20 cellular contexts compared by ENCODE assay signal in genomic region chr6:130516604-130517003, GRCh38.
DNase-seq lines count a peak whose midpoint lies in the region; ATAC-seq and TF ChIP-seq lines count a peak whose summit lies in the region.
"Had no signal": no experiment of that assay in that cellular context is flagged by ENCODE, and none has a peak within 500 bp of the region (broad histone marks: within the 10 kb centered on the region; RNA-seq: fewer than 3 reads in every experiment).

No MANE protein-coding gene starts in this region.

- POLR2A ChIA-PET in MCF 10A (lab: Yijun Ruan, JAX), result interaction anchor here (0.8 kb wide), 1 partner anchor 234 kb away, joined by 3 read pairs; no protein-coding TSS in a partner anchor
- POLR2A ChIA-PET in activated B cell treated with CpG ODN at 0.5 μM for 24 hours (lab: Charles Lee), result no interaction called here

- no peak overlapping the region for H3K27ac Mint-ChIP-seq in MCF 10A (ENCODE audit: low read depth, unreplicated experiment)
- peak overlapping the region; percentile 15 for H3K27ac Mint-ChIP-seq in activated B cell treated with CpG ODN at 0.5 μM for 24 hours
- H3K27ac Mint-ChIP-seq in central memory CD8-positive, alpha-beta T cell (ENCODE audit: low read depth), result peak overlapping the region; percentile 58
- H3K27ac Mint-ChIP-seq: H9, WTC11 had no signal

- CTCF ChIA-PET in MCF 10A (lab: Yijun Ruan, JAX), result no interaction called here
- CTCF ChIA-PET in activated B cell treated with CpG ODN at 0.5 μM for 24 hours (lab: Charles Lee), result no interaction called here

- BruUV-seq in MCF 10A (replicated peaks; lab: Mats Ljungman, UMichigan), result no TSS peak

- TF ChIP-seq CTCF in breast epithelium (IDR thresholded peaks at IDR 0.05) (no peak), MCF 10A (IDR thresholded peaks at IDR 0.05; ENCODE audit: unreplicated experiment) (no peak), activated B cell treated with CpG ODN at 0.5 μM for 24 hours (IDR thresholded peaks at IDR 0.05) (no peak)

- ATAC-seq in activated B cell treated with CpG ODN at 0.5 μM for 24 hours (ENCODE audit: low read depth), result no peak
- no peak for ATAC-seq in central memory CD8-positive, alpha-beta T cell (replicated peaks; ENCODE audit: extremely low read depth, poor library complexity, severe bottlenecking)
- ATAC-seq in HG03442 (IDR thresholded peaks at IDR 0.05; ENCODE audit: unreplicated experiment), result no peak
- ATAC-seq: upper lobe of right lung, WTC11 had no signal

- no peaks in the 10 kb centered on the region for H3K36me3 ChIP-seq in breast epithelium
- H3K36me3 ChIP-seq: adrenal gland, esophagus squamous epithelium, left ventricle myocardium inferior, right atrium auricular region, upper lobe of right lung had no signal

- H3K4me1 Mint-ChIP-seq in MCF 10A (ENCODE audit: insufficient read depth, unreplicated experiment), result peaks cover 11% of the 10 kb centered on the region
- H3K4me1 Mint-ChIP-seq in activated B cell treated with CpG ODN at 0.5 μM for 24 hours, result peaks cover 38% of the 10 kb centered on the region
- peaks cover 64% of the 10 kb centered on the region for H3K4me1 Mint-ChIP-seq in central memory CD8-positive, alpha-beta T cell
- H3K4me1 Mint-ChIP-seq: H9, WTC11 had no signal

- peak overlapping the region; percentile 66 to 68 for H3K27ac ChIP-seq in breast epithelium
- H3K27ac ChIP-seq: adrenal gland, left ventricle myocardium inferior, right atrium auricular region, upper lobe of right lung had no signal

- no peaks in the 10 kb centered on the region for H3K27me3 ChIP-seq in breast epithelium
- H3K27me3 ChIP-seq: adrenal gland, esophagus squamous epithelium, right atrium auricular region, upper lobe of right lung had no signal

- intact Hi-C loops in breast epithelium (cut with DNase I; ENCODE audit: low total_unique reads), result no loop called here
- intact Hi-C loops in MCF 10A (cut with micrococcal nuclease), result no loop called here
- intact Hi-C loops in activated B cell treated with CpG ODN at 0.5 μM for 24 hours (cut with micrococcal nuclease), result no loop called here

- no peak for DNase-seq in breast epithelium (ENCODE audit: low spot score in 2 of 2)
- no peak for DNase-seq in MCF 10A (ENCODE audit: unreplicated experiment)
- no peak for DNase-seq in activated B cell treated with CpG ODN at 0.5 μM for 24 hours
- DNase-seq in central memory CD8-positive, alpha-beta T cell (ENCODE audit: low spot score in 2 of 2), result no peak
- DNase-seq in T-helper 9 cell, result no peak
- no peak for DNase-seq in stimulated activated CD4-positive, alpha-beta T cell treated with anti-CD3 and anti-CD28 coated beads, Interleukin-2, amount 100 ng/mL, for 24 hours
- no peak for DNase-seq in iPS-NIHi7 (ENCODE audit: extremely low spot score)
- DNase-seq: activated CD8-positive, alpha-beta memory T cell treated with anti-CD3 and anti-CD28 coated beads, Interleukin-2, amount 50 U/mL, for 4 hours; adrenal gland; effector CD4-positive, alpha-beta T cell; EL; esophagus squamous epithelium; H9; left ventricle myocardium inferior; NCI-H187; SHP77; upper lobe of right lung had no signal

- no peaks in the 10 kb centered on the region for H3K9me3 Mint-ChIP-seq in MCF 10A (ENCODE audit: unreplicated experiment)
- H3K9me3 Mint-ChIP-seq in activated B cell treated with CpG ODN at 0.5 μM for 24 hours, result peaks cover 9% of the 10 kb centered on the region
- peaks cover 19% of the 10 kb centered on the region for H3K9me3 Mint-ChIP-seq in central memory CD8-positive, alpha-beta T cell
- H3K9me3 Mint-ChIP-seq: H9, WTC11 had no signal

- no peaks in the 10 kb centered on the region for H3K9me3 ChIP-seq in breast epithelium
- H3K9me3 ChIP-seq: adrenal gland, esophagus squamous epithelium, left ventricle myocardium inferior, right atrium auricular region, upper lobe of right lung had no signal

- no peak for TF ChIP-seq POLR2A in breast epithelium (IDR thresholded peaks at IDR 0.05)

- no peak overlapping the region for H3K4me3 ChIP-seq in breast epithelium
- H3K4me3 ChIP-seq: adrenal gland, esophagus squamous epithelium, left ventricle myocardium inferior, right atrium auricular region, upper lobe of right lung had no signal

- H3K4me3 Mint-ChIP-seq in MCF 10A (ENCODE audit: unreplicated experiment) (no peak overlapping the region), activated B cell treated with CpG ODN at 0.5 μM for 24 hours (no peak overlapping the region)
- no peak overlapping the region for H3K4me3 Mint-ChIP-seq in central memory CD8-positive, alpha-beta T cell
- H3K4me3 Mint-ChIP-seq: H9, WTC11 had no signal

- H3K36me3 Mint-ChIP-seq in MCF 10A (ENCODE audit: insufficient read depth, unreplicated experiment), result no peaks in the 10 kb centered on the region
- H3K36me3 Mint-ChIP-seq in activated B cell treated with CpG ODN at 0.5 μM for 24 hours (ENCODE audit: low read depth), result peaks cover 3% of the 10 kb centered on the region
- H3K36me3 Mint-ChIP-seq in central memory CD8-positive, alpha-beta T cell (ENCODE audit: insufficient read depth), result peaks cover 5% of the 10 kb centered on the region
- H3K36me3 Mint-ChIP-seq: WTC11 had no signal

- H3K4me1 ChIP-seq in breast epithelium, result no peaks in the 10 kb centered on the region
- H3K4me1 ChIP-seq: left ventricle myocardium inferior, right atrium auricular region, upper lobe of right lung had no signal

- H3K27me3 Mint-ChIP-seq in MCF 10A (ENCODE audit: insufficient read depth, unreplicated experiment) (no peaks in the 10 kb centered on the region), activated B cell treated with CpG ODN at 0.5 μM for 24 hours (no peaks in the 10 kb centered on the region)
- no peaks in the 10 kb centered on the region for H3K27me3 Mint-ChIP-seq in central memory CD8-positive, alpha-beta T cell
